ENCODE assay signal across 12 cellular contexts in the genomic region with DNA sequence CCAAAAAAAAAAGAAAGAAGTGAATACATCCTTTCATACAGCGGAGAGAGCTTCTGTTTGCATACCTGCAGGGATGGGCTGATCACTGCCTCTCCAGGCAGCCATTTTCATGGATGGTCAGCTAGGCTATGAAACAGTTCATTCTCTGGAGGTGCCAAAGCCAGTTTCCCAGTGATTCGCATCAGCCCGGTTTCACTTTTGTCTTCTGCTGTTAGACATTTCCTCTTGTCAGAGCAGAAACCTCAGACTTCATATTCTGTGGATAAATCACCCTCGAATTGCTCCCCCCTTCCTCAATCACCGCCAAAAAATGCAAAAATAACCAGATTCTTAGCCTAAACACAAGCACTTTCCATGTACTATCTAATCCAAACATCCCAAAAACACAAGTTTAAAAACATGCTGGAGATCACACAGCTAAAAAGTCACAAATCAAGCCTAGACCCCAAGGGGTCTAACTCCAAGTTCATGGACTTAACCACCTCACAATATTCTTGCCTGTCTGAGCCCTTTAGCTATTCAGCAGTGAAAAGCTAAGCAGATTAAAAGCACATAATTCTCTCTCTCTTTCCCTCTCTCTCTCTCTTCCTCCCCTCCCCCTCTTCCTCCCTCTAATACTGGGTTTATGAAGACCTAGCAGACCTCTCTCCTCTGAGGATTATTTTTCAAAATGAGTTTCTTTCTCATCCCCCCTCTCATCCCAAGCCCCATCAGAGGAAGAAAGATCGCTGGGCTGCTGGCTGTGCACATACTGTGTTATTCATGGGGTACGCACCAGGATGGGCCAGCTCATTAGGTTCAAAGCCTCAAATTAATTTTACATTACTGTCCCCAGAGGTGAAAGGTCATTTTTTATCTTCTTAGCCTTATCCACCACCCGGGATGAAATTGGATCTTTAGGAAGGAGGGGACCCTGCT.
DNase-seq lines count a peak whose midpoint lies in the region; ATAC-seq, FAIRE-seq and TF ChIP-seq lines count a peak whose summit lies in the region.
"Had no signal": no experiment of that assay in that cellular context is flagged by ENCODE, and none has a peak within 500 bp of the region (broad histone marks: within the 10 kb centered on the region; RNA-seq: fewer than 3 reads in every experiment).

No MANE protein-coding gene starts in this region.

- TF ChIP-seq CTCF in SK-N-SH (IDR thresholded peaks at IDR 0.05) (no peak), foreskin fibroblast (IDR thresholded peaks at IDR 0.05; ENCODE audit: low read depth, low read length) (no peak), stomach (IDR thresholded peaks at IDR 0.05) (no peak), suprapubic skin (IDR thresholded peaks at IDR 0.05) (no peak)

- peak; percentile 65 for DNase-seq in activated CD4-positive, alpha-beta T cell treated with anti-CD3 and anti-CD28 coated beads, Interleukin-2, amount 10 ng/mL, durations not matched to agents 24 days and 14 days
- DNase-seq in activated CD4-positive, alpha-beta T cell treated with anti-CD3 and anti-CD28 coated beads for 36 hours: no peak
- DNase-seq in SK-N-SH (no peak), foreskin fibroblast (peak; percentile 64 to 88), stomach (no peak), GM12891 (ENCODE audit: insufficient read length, low spot score) (no peak), suprapubic skin (ENCODE audit: low spot score in 2 of 2) (no peak)
- no peak for DNase-seq in stimulated activated CD4-positive, alpha-beta T cell treated with anti-CD3 and anti-CD28 coated beads, Interleukin-2, amount 100 ng/mL, for 24 hours
- DNase-seq: activated B cell treated with CpG ODN at 0.5 μM for 24 hours, activated gamma-delta T cell, psoas muscle had no signal

- WGBS in SK-N-SH (ENCODE audit: low lambda C conversion rate): 50% methylated on average over 8 of the region's 8 CpGs
- whole genome bisulfite sequencing in stomach, 5 donors: 49 to 62% (median 53%) methylated on average over 8 of the region's 8 CpGs
- WGBS in suprapubic skin: 51% methylated on average over 8 of the region's 8 CpGs

- no peak for ATAC-seq in activated CD4-positive, alpha-beta T cell treated with anti-CD3 and anti-CD28 coated beads for 36 hours
- ATAC-seq: psoas muscle had no signal

- H3K36me3 Mint-ChIP-seq in activated CD4-positive, alpha-beta T cell treated with anti-CD3 and anti-CD28 coated beads, Interleukin-2, amount 10 ng/mL, durations not matched to agents 24 days and 14 days (ENCODE audit: low read depth): no peaks in the 10 kb centered on the region
- H3K36me3 Mint-ChIP-seq in activated CD4-positive, alpha-beta T cell treated with anti-CD3 and anti-CD28 coated beads for 36 hours (ENCODE audit: low read depth): no peaks in the 10 kb centered on the region

- POLR2A ChIA-PET in activated CD4-positive, alpha-beta T cell treated with anti-CD3 and anti-CD28 coated beads for 36 hours (lab: Charles Lee): no interaction called here
- POLR2A ChIA-PET in SK-N-SH (lab: Yijun Ruan, JAX): no interaction called here

- H3K79me2 ChIP-seq in SK-N-SH (ENCODE audit: insufficient read depth): no peaks in the 10 kb centered on the region

- H3K9me3 ChIP-seq in SK-N-SH (no peaks in the 10 kb centered on the region), stomach (no peaks in the 10 kb centered on the region), suprapubic skin (no peaks in the 10 kb centered on the region)
- H3K9me3 ChIP-seq: A549, psoas muscle had no signal

- TF ChIP-seq EP300 in SK-N-SH (IDR thresholded peaks at IDR 0.05; ENCODE audit: borderline replicate concordance in 1 of 2, low read depth in 1 of 2, low read length in 1 of 2): peak in 1 of 2 experiments; percentile 68; a peak in 1 of 4 replicates
- TF ChIP-seq EP300 in stomach (IDR thresholded peaks at IDR 0.05): no peak
- no peak for TF ChIP-seq EP300 in suprapubic skin (IDR thresholded peaks at IDR 0.05)

- H4K20me1 ChIP-seq in SK-N-SH (ENCODE audit: insufficient read depth): no peaks in the 10 kb centered on the region

- no peaks in the 10 kb centered on the region for H3K9me3 Mint-ChIP-seq in activated CD4-positive, alpha-beta T cell treated with anti-CD3 and anti-CD28 coated beads, Interleukin-2, amount 10 ng/mL, durations not matched to agents 24 days and 14 days
- H3K9me3 Mint-ChIP-seq in activated CD4-positive, alpha-beta T cell treated with anti-CD3 and anti-CD28 coated beads for 36 hours (ENCODE audit: low read depth): no peaks in the 10 kb centered on the region
- H3K9me3 Mint-ChIP-seq: activated B cell treated with CpG ODN at 0.5 μM for 24 hours had no signal

- H3F3A ChIP-seq in SK-N-SH (replicated peaks; ENCODE audit: insufficient read depth): peaks cover 16% of the 10 kb centered on the region

- H3K27ac ChIP-seq in SK-N-SH (ENCODE audit: low read depth in 2 of 2, low read length in 1 of 2) (peak overlapping the region in 1 of 2 experiments; percentile 83; a peak in 2 of 4 replicates), stomach (peak overlapping the region in 3 of 5 donors; percentile 16 to 61 (median 56)), suprapubic skin (no peak overlapping the region)
- H3K27ac ChIP-seq: A549, psoas muscle had no signal

- peaks cover 0 to 12% of the 10 kb centered on the region in 2 experiments; a peak in 1 of 4 replicates for H3K4me1 ChIP-seq in SK-N-SH (ENCODE audit: control insufficient read depth in 1 of 2, insufficient read depth in 2 of 2, low read depth in 1 of 2, low read length in 1 of 2)
- H3K4me1 ChIP-seq in stomach: peaks cover 0 to 4% (median 0%) of the 10 kb centered on the region in 4 donors
- no peaks in the 10 kb centered on the region for H3K4me1 ChIP-seq in suprapubic skin
- H3K4me1 ChIP-seq: A549, psoas muscle had no signal

- no peaks in the 10 kb centered on the region for H3K27me3 ChIP-seq in SK-N-SH (ENCODE audit: insufficient read depth)
- H3K27me3 ChIP-seq in stomach: no peaks in the 10 kb centered on the region
- no peaks in the 10 kb centered on the region for H3K27me3 ChIP-seq in suprapubic skin

- peak overlapping the region; percentile 49; the same call in 1 of the 2 replicates for H3K9ac ChIP-seq in SK-N-SH

- peak overlapping the region; percentile 39 for H3K4me3 Mint-ChIP-seq in activated CD4-positive, alpha-beta T cell treated with anti-CD3 and anti-CD28 coated beads, Interleukin-2, amount 10 ng/mL, durations not matched to agents 24 days and 14 days
- H3K4me3 Mint-ChIP-seq in activated CD4-positive, alpha-beta T cell treated with anti-CD3 and anti-CD28 coated beads for 36 hours: no peak overlapping the region
- H3K4me3 Mint-ChIP-seq: activated B cell treated with CpG ODN at 0.5 μM for 24 hours had no signal

- intact Hi-C loops in activated CD4-positive, alpha-beta T cell treated with anti-CD3 and anti-CD28 coated beads, Interleukin-2, amount 10 ng/mL, durations not matched to agents 24 days and 14 days (cut with micrococcal nuclease): no loop called here
- intact Hi-C loops in activated CD4-positive, alpha-beta T cell treated with anti-CD3 and anti-CD28 coated beads for 36 hours (cut with DNase I, micrococcal nuclease): loop anchor here (1.0 to 5.0 kb wide), 2 partner anchors 430 to 432 kb away; no protein-coding TSS in a partner anchor
- intact Hi-C loops in stomach (cut with DNase I; ENCODE audit: low total_unique reads): no loop called here

- no peak for TF ChIP-seq RAD21 in SK-N-SH (IDR thresholded peaks at IDR 0.05; ENCODE audit: low read length)

- no peak for FAIRE-seq in GM12891 (lab: Jason Lieb, UNC)
- FAIRE-seq: A549 had no signal

- no peaks in the 10 kb centered on the region for H3K9me2 ChIP-seq in SK-N-SH

- TF ChIP-seq POLR2A in stomach (IDR thresholded peaks at IDR 0.05): no peak
- TF ChIP-seq POLR2A in GM12891 (IDR thresholded peaks at IDR 0.05; ENCODE audit: low read depth, low read length): no peak
- no peak for TF ChIP-seq POLR2A in suprapubic skin (IDR thresholded peaks at IDR 0.05)

- H3K4me2 ChIP-seq in SK-N-SH: peak overlapping the region; percentile 69
- H3K4me2 ChIP-seq: A549 had no signal

- H2AFZ ChIP-seq in SK-N-SH (ENCODE audit: low read depth): peak overlapping the region; percentile 38; the same call in 1 of the 2 replicates

- no peaks in the 10 kb centered on the region for H3K27me3 Mint-ChIP-seq in activated CD4-positive, alpha-beta T cell treated with anti-CD3 and anti-CD28 coated beads, Interleukin-2, amount 10 ng/mL, durations not matched to agents 24 days and 14 days
- H3K27me3 Mint-ChIP-seq in activated CD4-positive, alpha-beta T cell treated with anti-CD3 and anti-CD28 coated beads for 36 hours: peaks cover 14% of the 10 kb centered on the region

- no peak overlapping the region for H3K27ac Mint-ChIP-seq in activated CD4-positive, alpha-beta T cell treated with anti-CD3 and anti-CD28 coated beads, Interleukin-2, amount 10 ng/mL, durations not matched to agents 24 days and 14 days
- no peak overlapping the region for H3K27ac Mint-ChIP-seq in activated CD4-positive, alpha-beta T cell treated with anti-CD3 and anti-CD28 coated beads for 36 hours
- H3K27ac Mint-ChIP-seq: activated B cell treated with CpG ODN at 0.5 μM for 24 hours had no signal

- peaks cover 7% of the 10 kb centered on the region for H3K4me1 Mint-ChIP-seq in activated CD4-positive, alpha-beta T cell treated with anti-CD3 and anti-CD28 coated beads, Interleukin-2, amount 10 ng/mL, durations not matched to agents 24 days and 14 days
- peaks cover 3% of the 10 kb centered on the region for H3K4me1 Mint-ChIP-seq in activated CD4-positive, alpha-beta T cell treated with anti-CD3 and anti-CD28 coated beads for 36 hours
- H3K4me1 Mint-ChIP-seq: activated B cell treated with CpG ODN at 0.5 μM for 24 hours had no signal

- H3K4me3 ChIP-seq in SK-N-SH (ENCODE audit: low read depth in 2 of 2, low read length in 1 of 2) (peak overlapping the region; percentile 2 to 39; a peak in 3 of 4 replicates), foreskin fibroblast (ENCODE audit: low read depth in 1 of 2, low read length in 2 of 2) (peak overlapping the region; percentile 12 to 42), stomach (no peak overlapping the region), suprapubic skin (no peak overlapping the region)
- H3K4me3 ChIP-seq: A549, psoas muscle had no signal

- H3K36me3 ChIP-seq in SK-N-SH (replicated peaks in 1 of 2; ENCODE audit: control insufficient read depth in 1 of 2, insufficient read depth in 2 of 2, low read length in 1 of 2): no peaks in the 10 kb centered on the region
- H3K36me3 ChIP-seq in stomach: no peaks in the 10 kb centered on the region
- H3K36me3 ChIP-seq in suprapubic skin: no peaks in the 10 kb centered on the region

- CTCF ChIA-PET in activated CD4-positive, alpha-beta T cell treated with anti-CD3 and anti-CD28 coated beads for 36 hours (lab: Charles Lee): interaction anchor here (0.5 to 1.3 kb wide), 7 partner anchors 10 to 1732 kb away, joined by 3 to 5 read pairs (median 3); no protein-coding TSS in a partner anchor
- CTCF ChIA-PET in SK-N-SH (lab: Yijun Ruan, JAX): interaction anchor here (0.7 to 3.7 kb wide), 5 partner anchors 13 to 964 kb away, joined by 3 to 23 read pairs (median 9); no protein-coding TSS in a partner anchor

TF ChIP-seq in SK-N-SH, 30 proteins besides CTCF, POLR2A, EP300 and RAD21 (continues in another document):
- no peak for TF ChIP-seq FOXJ3 (CRISPR knock-in tag; IDR thresholded peaks at IDR 0.05)

TF ChIP-seq in GM12891, 5 proteins besides CTCF, POLR2A, EP300 and RAD21 (continues in another document):
- TF ChIP-seq POU2F2 (IDR thresholded peaks at IDR 0.05; ENCODE audit: low read depth, low read length) (no peak), TAF1 (IDR thresholded peaks at IDR 0.05; ENCODE audit: low read depth, low read length) (no peak), PAX5 (IDR thresholded peaks at IDR 0.05; ENCODE audit: insufficient read depth, low read length, severe bottlenecking) (no peak)

Comparison
In these comparisons a context has a peak if more than half of its experiments do, and no peak if none do; other contexts are left out.
1. DNase-seq: peak in activated CD4-positive, alpha-beta T cell treated with anti-CD3 and anti-CD28 coated beads, Interleukin-2, amount 10 ng/mL, durations not matched to agents 24 days and 14 days (single experiment) and foreskin fibroblast (2 of 2); none in activated CD4-positive, alpha-beta T cell treated with anti-CD3 and anti-CD28 coated beads for 36 hours (single experiment), SK-N-SH (single experiment), stomach (single experiment), stimulated activated CD4-positive, alpha-beta T cell treated with anti-CD3 and anti-CD28 coated beads, Interleukin-2, amount 100 ng/mL, for 24 hours (0 of 2), GM12891 (single experiment) and suprapubic skin (0 of 2).
2. intact Hi-C loops: an anchor here in activated CD4-positive, alpha-beta T cell treated with anti-CD3 and anti-CD28 coated beads for 36 hours (1.0 to 5.0 kb wide); none called in activated CD4-positive, alpha-beta T cell treated with anti-CD3 and anti-CD28 coated beads, Interleukin-2, amount 10 ng/mL, durations not matched to agents 24 days and 14 days and stomach.
3. H3K4me3 ChIP-seq: peak in SK-N-SH (2 of 2) and foreskin fibroblast (2 of 2); none in stomach (0 of 4) and suprapubic skin (single experiment).